ENCODE assay signal across 17 cellular contexts in the genomic region with DNA sequence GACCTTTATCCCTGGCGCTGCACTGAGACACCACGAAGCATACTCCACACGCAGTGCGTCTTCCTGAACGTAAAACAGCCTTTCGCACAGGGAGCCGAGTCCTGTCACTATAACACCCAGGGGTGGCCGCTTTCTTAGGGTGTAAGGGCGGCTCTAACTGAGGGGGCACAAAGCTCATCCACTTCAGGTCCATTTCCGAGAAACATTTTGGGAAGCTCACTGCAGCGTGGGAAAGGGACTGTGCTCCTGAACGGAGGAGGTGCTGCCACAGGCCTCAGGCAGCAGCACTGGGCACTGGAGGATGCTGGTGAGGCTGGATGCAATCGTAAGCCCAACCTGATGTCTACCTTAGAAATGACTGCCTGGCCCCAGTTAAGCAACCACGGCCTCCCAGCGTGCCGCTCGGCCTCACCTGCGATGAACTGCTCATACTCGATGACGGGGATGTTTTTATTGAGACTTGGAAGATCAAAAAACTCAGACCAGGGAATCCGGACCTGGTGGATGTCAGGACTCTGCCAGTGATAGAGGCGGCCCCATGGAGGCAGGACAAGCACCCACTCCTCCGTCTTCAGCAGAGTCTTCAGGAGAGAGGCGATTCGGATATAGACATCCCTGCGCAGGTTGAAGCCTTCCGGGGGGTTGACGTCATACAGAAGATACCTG. TPM values are rescaled to one million over a fixed set of nuclear protein-coding genes. Genes with fewer than 3 reads are reported as not detected.
A peak's percentile ranks its signal among the peaks of the same experiment; 100 is the strongest.
DNase-seq lines count a peak whose midpoint lies in the region; ATAC-seq and TF ChIP-seq lines count a peak whose summit lies in the region.
"Had no signal": no experiment of that assay in that cellular context is flagged by ENCODE, and none has a peak within 500 bp of the region (broad histone marks: within the 10 kb centered on the region; RNA-seq: fewer than 3 reads in every experiment).

No MANE protein-coding gene starts in this region.

- H3K27ac ChIP-seq in right atrium auricular region (no peak overlapping the region), substantia nigra (ENCODE audit: low read depth, low read length, poor library complexity, severe bottlenecking) (no peak overlapping the region)
- H3K27ac ChIP-seq in naive thymus-derived CD4-positive, alpha-beta T cell (ENCODE audit: low read depth, low read length): no peak overlapping the region
- H3K27ac ChIP-seq: left ventricle myocardium inferior had no signal

- POLR2A ChIA-PET in naive thymus-derived CD4-positive, alpha-beta T cell (lab: Charles Lee): no interaction called here

- CTCF ChIA-PET in naive thymus-derived CD4-positive, alpha-beta T cell (lab: Charles Lee): interaction anchor here (1.2 kb wide), 1 partner anchor 148 kb away, joined by 3 read pairs; no protein-coding TSS in a partner anchor

- intact Hi-C loops in cardiac septum (cut with DNase I): no loop called here
- intact Hi-C loops in activated T-helper 1 cell treated with anti-CD3 and anti-CD28 coated beads, Interleukin-12 subunit alpha, Interleukin-12 subunit beta, Interleukin-2, Interleukin-4 antibody, amounts not matched to agents 30 ng/mL and 10 ng/mL and 1 ng/mL, durations not matched to agents 14 hours and 24 hours and 36 hours (cut with micrococcal nuclease): loop anchor here (5.0 kb wide), 2 partner anchors 307 to 468 kb away; a partner anchor contains a TSS
- intact Hi-C loops in naive thymus-derived CD4-positive, alpha-beta T cell (cut with micrococcal nuclease): loop anchor here (5.0 kb wide), 4 partner anchors 208 to 468 kb away; a partner anchor contains a TSS

- H3K27me3 ChIP-seq in right atrium auricular region: no peaks in the 10 kb centered on the region
- no peaks in the 10 kb centered on the region for H3K27me3 ChIP-seq in naive thymus-derived CD4-positive, alpha-beta T cell (ENCODE audit: control insufficient read depth in 2 of 2, insufficient read depth in 2 of 2, low read length in 2 of 2)

- H3K27me3 Mint-ChIP-seq in activated T-helper 1 cell treated with anti-CD3 and anti-CD28 coated beads, Interleukin-12 subunit alpha, Interleukin-12 subunit beta, Interleukin-2, Interleukin-4 antibody, amounts not matched to agents 30 ng/mL and 10 ng/mL and 1 ng/mL, durations not matched to agents 14 hours and 24 hours and 36 hours (ENCODE audit: insufficient read depth): peaks cover 12% of the 10 kb centered on the region
- peaks cover 0 to 10% (median 0%) of the 10 kb centered on the region in 5 donors for H3K27me3 Mint-ChIP-seq in naive thymus-derived CD4-positive, alpha-beta T cell
- H3K27me3 Mint-ChIP-seq: activated naive CD8-positive, alpha-beta T cell treated with anti-CD3 and anti-CD28 coated beads, Interleukin-2, amount 10 ng/mL, durations not matched to agents 7 days and 5 days had no signal

- H3K4me3 Mint-ChIP-seq in activated T-helper 1 cell treated with anti-CD3 and anti-CD28 coated beads, Interleukin-12 subunit alpha, Interleukin-12 subunit beta, Interleukin-2, Interleukin-4 antibody, amounts not matched to agents 30 ng/mL and 10 ng/mL and 1 ng/mL, durations not matched to agents 14 hours and 24 hours and 36 hours: peak overlapping the region; percentile 74
- peak overlapping the region; percentile 21 to 81 (median 53) for H3K4me3 Mint-ChIP-seq in naive thymus-derived CD4-positive, alpha-beta T cell

- no peaks in the 10 kb centered on the region for H3K9me3 ChIP-seq in right atrium auricular region
- H3K9me3 ChIP-seq in naive thymus-derived CD4-positive, alpha-beta T cell (ENCODE audit: control insufficient read depth in 2 of 3, low read length in 3 of 3): no peaks in the 10 kb centered on the region
- H3K9me3 ChIP-seq: left ventricle myocardium inferior had no signal

- H3K4me1 ChIP-seq in right atrium auricular region: peaks cover 3 to 17% of the 10 kb centered on the region in 2 donors
- H3K4me1 ChIP-seq in naive thymus-derived CD4-positive, alpha-beta T cell (ENCODE audit: control insufficient read depth in 2 of 2, insufficient read depth in 2 of 2, low read length in 2 of 2): peaks cover 0 to 11% of the 10 kb centered on the region in 2 donors

- no peak for TF ChIP-seq CTCF in right atrium auricular region (IDR thresholded peaks at IDR 0.05)

- H3K4me3 ChIP-seq in right atrium auricular region: no peak overlapping the region
- no peak overlapping the region for H3K4me3 ChIP-seq in naive thymus-derived CD4-positive, alpha-beta T cell (ENCODE audit: low read length)
- H3K4me3 ChIP-seq: K562, left ventricle myocardium inferior had no signal

- peaks cover 16% of the 10 kb centered on the region for H3K4me1 Mint-ChIP-seq in activated T-helper 1 cell treated with anti-CD3 and anti-CD28 coated beads, Interleukin-12 subunit alpha, Interleukin-12 subunit beta, Interleukin-2, Interleukin-4 antibody, amounts not matched to agents 30 ng/mL and 10 ng/mL and 1 ng/mL, durations not matched to agents 14 hours and 24 hours and 36 hours (ENCODE audit: low read depth)
- H3K4me1 Mint-ChIP-seq in naive thymus-derived CD4-positive, alpha-beta T cell: peaks cover 6 to 36% (median 24%) of the 10 kb centered on the region in 7 donors

- H3K36me3 ChIP-seq in right atrium auricular region: peaks cover 55% of the 10 kb centered on the region
- H3K36me3 ChIP-seq in naive thymus-derived CD4-positive, alpha-beta T cell (ENCODE audit: control insufficient read depth in 2 of 3, insufficient read depth in 3 of 3, low read length in 3 of 3): peaks cover 10 to 53% (median 17%) of the 10 kb centered on the region in 3 experiments

- peak; percentile 63 for DNase-seq in cardiac septum (ENCODE audit: low spot score)
- DNase-seq in right atrium auricular region (ENCODE audit: low spot score): no peak
- DNase-seq in activated T-helper 1 cell treated with anti-CD3 and anti-CD28 coated beads, Interleukin-12 subunit alpha, Interleukin-12 subunit beta, Interleukin-2, Interleukin-4 antibody, amounts not matched to agents 30 ng/mL and 10 ng/mL and 1 ng/mL, durations not matched to agents 14 hours and 24 hours and 36 hours (ENCODE audit: low spot score): no peak
- DNase-seq in naive thymus-derived CD4-positive, alpha-beta T cell: no peak
- peak; percentile 39 for DNase-seq in ureter (ENCODE audit: low spot score)
- no peak for DNase-seq in NCI-H1436 (lab: John Stamatoyannopoulos, UW)
- DNase-seq in substantia nigra (lab: John Stamatoyannopoulos, UW): no peak
- DNase-seq in NCI-H345 treated with DMSO at 0.1 percent for 48 hours (lab: John Stamatoyannopoulos, UW; ENCODE audit: unreplicated experiment): no peak
- DNase-seq: activated naive CD8-positive, alpha-beta T cell treated with anti-CD3 and anti-CD28 coated beads, Interleukin-2, amount 10 ng/mL, durations not matched to agents 7 days and 5 days; AML-193; erythroblast; hippocampal formation; NCI-H774; SHP77 treated with DMSO at 0.1 percent for 48 hours; stimulated activated CD4-positive, alpha-beta T cell treated with anti-CD3 and anti-CD28 coated beads, Interleukin-15, amount 100 ng/mL, for 24 hours had no signal

- no peaks in the 10 kb centered on the region for H3K9me3 Mint-ChIP-seq in activated T-helper 1 cell treated with anti-CD3 and anti-CD28 coated beads, Interleukin-12 subunit alpha, Interleukin-12 subunit beta, Interleukin-2, Interleukin-4 antibody, amounts not matched to agents 30 ng/mL and 10 ng/mL and 1 ng/mL, durations not matched to agents 14 hours and 24 hours and 36 hours
- H3K9me3 Mint-ChIP-seq in naive thymus-derived CD4-positive, alpha-beta T cell: no peaks in the 10 kb centered on the region
- H3K9me3 Mint-ChIP-seq: activated naive CD8-positive, alpha-beta T cell treated with anti-CD3 and anti-CD28 coated beads, Interleukin-2, amount 10 ng/mL, durations not matched to agents 7 days and 5 days had no signal

- no peak for ATAC-seq in naive thymus-derived CD4-positive, alpha-beta T cell
- ATAC-seq: K562 had no signal

- H3K36me3 Mint-ChIP-seq in activated T-helper 1 cell treated with anti-CD3 and anti-CD28 coated beads, Interleukin-12 subunit alpha, Interleukin-12 subunit beta, Interleukin-2, Interleukin-4 antibody, amounts not matched to agents 30 ng/mL and 10 ng/mL and 1 ng/mL, durations not matched to agents 14 hours and 24 hours and 36 hours (ENCODE audit: low read depth): peaks cover 18% of the 10 kb centered on the region
- H3K36me3 Mint-ChIP-seq in naive thymus-derived CD4-positive, alpha-beta T cell: peaks cover 6 to 29% (median 20%) of the 10 kb centered on the region in 5 donors

- peak overlapping the region; percentile 35 for H3K27ac Mint-ChIP-seq in activated T-helper 1 cell treated with anti-CD3 and anti-CD28 coated beads, Interleukin-12 subunit alpha, Interleukin-12 subunit beta, Interleukin-2, Interleukin-4 antibody, amounts not matched to agents 30 ng/mL and 10 ng/mL and 1 ng/mL, durations not matched to agents 14 hours and 24 hours and 36 hours
- peak overlapping the region in 6 of 9 donors; percentile 19 to 74 (median 66) for H3K27ac Mint-ChIP-seq in naive thymus-derived CD4-positive, alpha-beta T cell
- H3K27ac Mint-ChIP-seq: activated naive CD8-positive, alpha-beta T cell treated with anti-CD3 and anti-CD28 coated beads, Interleukin-2, amount 10 ng/mL, durations not matched to agents 7 days and 5 days had no signal

RNA-seq across cellular contexts. Expression of a gene that starts 2.3 kb away (rescaled TPM):
- 20.1 TPM for total RNA-seq in cardiac septum
- total RNA-seq in right atrium auricular region: 10 to 100 TPM in 1 of 2 donors, 1 to 10 TPM in 1; 5.8 to 12.0 TPM
- 14.3 and 17.6 TPM in 2 replicates for total RNA-seq in activated T-helper 1 cell treated with anti-CD3 and anti-CD28 coated beads, Interleukin-12 subunit alpha, Interleukin-12 subunit beta, Interleukin-2, Interleukin-4 antibody, amounts not matched to agents 30 ng/mL and 10 ng/mL and 1 ng/mL, durations not matched to agents 14 hours and 24 hours and 36 hours
- 10 to 100 TPM; 20.1 to 53.3 (median 47.8) TPM for total RNA-seq in naive thymus-derived CD4-positive, alpha-beta T cell
- 1 to 10 TPM; 3.8 to 5.4 TPM for polyA plus RNA-seq in naive thymus-derived CD4-positive, alpha-beta T cell
- total RNA-seq in ureter: 42.6 TPM

Comparison
In these comparisons a context has a peak if more than half of its experiments do, and no peak if none do; other contexts are left out.
1. DNase-seq: peak in cardiac septum (single experiment) and ureter (single experiment); none in right atrium auricular region (single experiment), activated T-helper 1 cell treated with anti-CD3 and anti-CD28 coated beads, Interleukin-12 subunit alpha, Interleukin-12 subunit beta, Interleukin-2, Interleukin-4 antibody, amounts not matched to agents 30 ng/mL and 10 ng/mL and 1 ng/mL, durations not matched to agents 14 hours and 24 hours and 36 hours (single experiment), naive thymus-derived CD4-positive, alpha-beta T cell (0 of 9), NCI-H1436 (single experiment), substantia nigra (0 of 49) and NCI-H345 treated with DMSO at 0.1 percent for 48 hours (single experiment).